8 cellular contexts compared by ENCODE assay signal in genomic region chr4:143558823-143559756, GRCh38. TPM values are rescaled to one million over a fixed set of nuclear protein-coding genes. Genes with fewer than 3 reads are reported as not detected.
DNase-seq lines count a peak whose midpoint lies in the region; ATAC-seq and TF ChIP-seq lines count a peak whose summit lies in the region.

No MANE protein-coding gene starts in this region.

- H3K4me3 ChIP-seq in astrocyte of the spinal cord (ENCODE audit: low read depth, low read length): peak overlapping the region; percentile 55
- H3K4me3 ChIP-seq in sigmoid colon: peak overlapping the region; percentile 26 to 58 (median 52)

- 1 to 3% methylated on average over 57 of the region's 57 CpGs for WGBS in sigmoid colon, 2 donors

- no peaks in the 10 kb centered on the region for H3K27me3 ChIP-seq in sigmoid colon

- intact Hi-C loops in sigmoid colon (cut with DNase I): no loop called here

- DNase-seq in EL (peak; percentile 63), LoVo (ENCODE audit: low spot score) (peak; percentile 58), T-helper 22 cell (ENCODE audit: low read depth) (peak; percentile 54), astrocyte of the spinal cord (ENCODE audit: low read depth, low spot score) (peak; percentile 68), iPS DF 4.7 (ENCODE audit: extremely low read depth, low spot score) (peak; percentile 72), sigmoid colon (peak; percentile 77), D341Med (ENCODE audit: low spot score) (no peak)

- no peak for TF ChIP-seq POLR2A in sigmoid colon (IDR thresholded peaks at IDR 0.05)

- H3K9me3 ChIP-seq in sigmoid colon: no peaks in the 10 kb centered on the region

- H3K4me1 ChIP-seq in sigmoid colon: peaks cover 0 to 10% (median 9%) of the 10 kb centered on the region in 4 donors

- no peak for TF ChIP-seq EP300 in sigmoid colon (IDR thresholded peaks at IDR 0.05)

- ATAC-seq in GM21723 (IDR thresholded peaks at IDR 0.05; ENCODE audit: unreplicated experiment): peak; percentile 85

- peaks cover 0 to 2% (median 0%) of the 10 kb centered on the region in 4 donors for H3K36me3 ChIP-seq in sigmoid colon

- H3K27ac ChIP-seq in sigmoid colon: peak overlapping the region; percentile 67 to 74 (median 68)

- TF ChIP-seq CTCF in astrocyte of the spinal cord (IDR thresholded peaks at IDR 0.05; ENCODE audit: low read depth, low read length) (peak; percentile 50), sigmoid colon (IDR thresholded peaks at IDR 0.05) (peak; percentile 8 to 50 (median 18))

- in situ Hi-C loops in astrocyte of the spinal cord (cut with HindIII; ENCODE audit: low sequenced_read_pairs): no loop called here

RNA-seq across cellular contexts. Expression of gene SMARCA5, which starts 45.6 kb away (rescaled TPM):
- 10 to 100 TPM; 35.3 to 46.4 (median 41.8) TPM for total RNA-seq in sigmoid colon
- 10 to 100 TPM in 2 of 3 donors, 1 to 10 TPM in 1; 9.6 to 19.8 (median 12.9) TPM for polyA plus RNA-seq in sigmoid colon
